1 cellular context compared by ENCODE assay signal in genomic region chr7:130195396-130195795, GRCh38.
TF ChIP-seq lines count a peak whose summit lies in the region.

No MANE protein-coding gene starts in this region.

TF ChIP-seq in HepG2, 621 proteins besides CTCF, POLR2A, EP300 and RAD21:
- TF ChIP-seq HMGA1 (CRISPR knock-in tag; conservative IDR thresholded peaks at IDR 0.05) (no peak), MAFK (conservative IDR thresholded peaks at IDR 0.05 in 1 of 2, IDR thresholded peaks at IDR 0.05 in 1 of 2; ENCODE audit: low read length in 2 of 2) (peak in 1 of 2 experiments; percentile 43; a peak in 1 of 4 replicates), CEBPZ (IDR thresholded peaks at IDR 0.05; ENCODE audit: low read length) (no peak), MAFF (IDR thresholded peaks at IDR 0.05; ENCODE audit: low read depth, low read length) (0 out of 2 replicates have a peak, but pooled peaks have one; percentile 27), ZNF577 (CRISPR knock-in tag; IDR thresholded peaks at IDR 0.05; ENCODE audit: borderline replicate concordance, low read depth) (no peak), RARG (CRISPR knock-in tag; IDR thresholded peaks at IDR 0.05; ENCODE audit: low read depth) (no peak)
TF ChIP-seq in HepG2: peak in this region for 2.
